ENCODE assay signal across 28 cellular contexts in genomic region chr2:219300022-219300421, GRCh38. TPM values are rescaled to one million over a fixed set of nuclear protein-coding genes. Genes with fewer than 3 reads are reported as not detected.
"Had no signal": no experiment of that assay in that cellular context is flagged by ENCODE, and none has a peak within 500 bp of the region (broad histone marks: within the 10 kb centered on the region; RNA-seq: fewer than 3 reads in every experiment).

No MANE protein-coding gene starts in this region.

- H3K9me3 ChIP-seq: adrenal gland, ascending aorta, heart left ventricle, tibial nerve had no signal

- DNase-seq: activated CD4-positive, alpha-beta T cell treated with anti-CD3 and anti-CD28 coated beads for 48 hours; activated CD4-positive, alpha-beta T cell treated with anti-CD3 and anti-CD28 coated beads, Interleukin-2, amount 50 U/mL, for 48 hours; activated effector memory CD4-positive, alpha-beta T cell treated with anti-CD3 and anti-CD28 coated beads, Interleukin-2, amount 50 U/mL, for 16 hours; activated naive CD4-positive, alpha-beta T cell treated with anti-CD3 and anti-CD28 coated beads for 36 hours; activated naive CD8-positive, alpha-beta T cell treated with anti-CD3 and anti-CD28 coated beads for 36 hours; activated T-cell treated with anti-CD3 and anti-CD28 coated beads for 4 hours; brain microvascular endothelial cell; caudate nucleus; cortex of kidney; foreskin fibroblast; heart left ventricle; naive thymus-derived CD8-positive, alpha-beta T cell; stimulated activated CD4-positive, alpha-beta T cell treated with anti-CD3 and anti-CD28 coated beads, Interleukin-15, amount 100 ng/mL, for 24 hours; stimulated activated CD4-positive, alpha-beta T cell treated with anti-CD3 and anti-CD28 coated beads, Interleukin-2, amount 100 ng/mL, for 24 hours; stimulated activated naive CD4-positive, alpha-beta T cell had no signal

- H3K4me3 ChIP-seq: adrenal gland, ascending aorta, heart left ventricle, smooth muscle cell, tibial nerve had no signal

- H3K27ac ChIP-seq: adrenal gland, ascending aorta, brain microvascular endothelial cell, heart left ventricle, tibial nerve had no signal

- H3K36me3 ChIP-seq: adrenal gland, ascending aorta, brain microvascular endothelial cell, heart left ventricle, tibial nerve had no signal

- H3K27me3 ChIP-seq: adrenal gland, ascending aorta had no signal

RNA-seq across cellular contexts. Expression of gene PTPRN, which starts 9.2 kb away (rescaled TPM):
- total RNA-seq: activated naive CD4-positive, alpha-beta T cell treated with anti-CD3 and anti-CD28 coated beads for 36 hours; ascending aorta; esophagus mucosa; naive thymus-derived CD8-positive, alpha-beta T cell; T-helper 1 cell treated with Interleukin-12 subunit alpha and Interleukin-12 subunit beta and Interleukin-4 antibody, amounts not matched to agents 30 ng/mL and 1 ng/mL, for 36 hours; tibial nerve had no signal

RNA-seq across cellular contexts. Expression of gene RESP18, which starts 32.5 kb away (rescaled TPM):
- total RNA-seq: activated naive CD4-positive, alpha-beta T cell treated with anti-CD3 and anti-CD28 coated beads for 36 hours; activated naive CD8-positive, alpha-beta T cell treated with anti-CD3 and anti-CD28 coated beads for 36 hours; adrenal gland; ascending aorta; chondrocyte; esophagus mucosa; heart left ventricle; kidney epithelial cell; lower leg skin; naive thymus-derived CD8-positive, alpha-beta T cell; neural crest cell; osteoblast; smooth muscle cell; T-helper 1 cell treated with Interleukin-12 subunit alpha and Interleukin-12 subunit beta and Interleukin-4 antibody, amounts not matched to agents 30 ng/mL and 1 ng/mL, for 36 hours; tibial nerve; urinary bladder had no signal
- polyA plus RNA-seq: adrenal gland; heart left ventricle; naive thymus-derived CD8-positive, alpha-beta T cell; smooth muscle cell; urinary bladder had no signal

RNA-seq across cellular contexts. Expression of gene TUBA4B, which starts 47.0 kb away (rescaled TPM):
- total RNA-seq: activated naive CD4-positive, alpha-beta T cell treated with anti-CD3 and anti-CD28 coated beads for 36 hours; activated naive CD8-positive, alpha-beta T cell treated with anti-CD3 and anti-CD28 coated beads for 36 hours; ascending aorta; chondrocyte; esophagus mucosa; heart left ventricle; kidney epithelial cell; lower leg skin; naive thymus-derived CD8-positive, alpha-beta T cell; neural crest cell; osteoblast; smooth muscle cell; temporal lobe; tibial nerve; urinary bladder had no signal
- polyA plus RNA-seq: heart left ventricle; naive thymus-derived CD8-positive, alpha-beta T cell; smooth muscle cell; urinary bladder had no signal
